12 cellular contexts compared by ENCODE assay signal in genomic region chr2:28102455-28102874, GRCh38.
DNase-seq lines count a peak whose midpoint lies in the region; ATAC-seq and TF ChIP-seq lines count a peak whose summit lies in the region.
"Had no signal": no experiment of that assay in that cellular context is flagged by ENCODE, and none has a peak within 500 bp of the region (broad histone marks: within the 10 kb centered on the region; RNA-seq: fewer than 3 reads in every experiment).

No MANE protein-coding gene starts in this region.

- no peak for TF ChIP-seq CTCF in nephron (IDR thresholded peaks at IDR 0.05; ENCODE audit: unreplicated experiment in 3 of 3)

- H3K27ac Mint-ChIP-seq in nephron (peak overlapping the region in 2 of 3 experiments; percentile 76 to 83), T-helper 17 cell (no peak overlapping the region)
- H3K27ac Mint-ChIP-seq in CD8-positive, alpha-beta memory T cell = no peak overlapping the region
- H3K27ac Mint-ChIP-seq in activated naive CD8-positive, alpha-beta T cell treated with anti-CD3 and anti-CD28 coated beads for 36 hours = no peak overlapping the region
- H3K27ac Mint-ChIP-seq: B cell, GM23338 had no signal

- H3K36me3 Mint-ChIP-seq in nephron (ENCODE audit: low read depth) = no peaks in the 10 kb centered on the region
- H3K36me3 Mint-ChIP-seq in CD8-positive, alpha-beta memory T cell = peaks cover 0 to 1% (median 0%) of the 10 kb centered on the region in 3 donors
- no peaks in the 10 kb centered on the region for H3K36me3 Mint-ChIP-seq in T-helper 17 cell (ENCODE audit: low read depth)
- H3K36me3 Mint-ChIP-seq in activated naive CD8-positive, alpha-beta T cell treated with anti-CD3 and anti-CD28 coated beads for 36 hours = peaks cover 2% of the 10 kb centered on the region

- H3K36me3 ChIP-seq in CD8-positive, alpha-beta memory T cell (ENCODE audit: insufficient read depth, low read length) = no peaks in the 10 kb centered on the region

- peak overlapping the region in 1 of 3 experiments; percentile 24 for H3K4me3 Mint-ChIP-seq in nephron
- H3K4me3 Mint-ChIP-seq in CD8-positive, alpha-beta memory T cell = no peak overlapping the region
- no peak overlapping the region for H3K4me3 Mint-ChIP-seq in T-helper 17 cell
- H3K4me3 Mint-ChIP-seq in activated naive CD8-positive, alpha-beta T cell treated with anti-CD3 and anti-CD28 coated beads for 36 hours = no peak overlapping the region
- H3K4me3 Mint-ChIP-seq: B cell, GM23338 had no signal

- H3K27ac ChIP-seq in CD8-positive, alpha-beta memory T cell (ENCODE audit: low read depth, low read length) = no peak overlapping the region
- H3K27ac ChIP-seq: testis had no signal

- CTCF ChIA-PET in CD8-positive, alpha-beta memory T cell (lab: Charles Lee) = no interaction called here

- DNase-seq in A172 (ENCODE audit: low spot score) (peak; percentile 72), Kasumi-1 (lab: John Stamatoyannopoulos, UW) (peak; percentile 3 to 4), dermis microvascular lymphatic vessel endothelial cell (ENCODE audit: low read depth in 2 of 2) (peak; percentile 64 to 89), inferior parietal cortex (ENCODE audit: extremely low spot score) (no peak), T-helper 17 cell (no peak)
- no peak for DNase-seq in CD8-positive, alpha-beta memory T cell
- DNase-seq in activated naive CD8-positive, alpha-beta T cell treated with anti-CD3 and anti-CD28 coated beads for 36 hours = no peak
- DNase-seq: testis had no signal

- POLR2A ChIA-PET in CD8-positive, alpha-beta memory T cell (lab: Charles Lee) = no interaction called here

- H3K4me1 ChIP-seq in CD8-positive, alpha-beta memory T cell (ENCODE audit: insufficient read depth, low read length) = no peaks in the 10 kb centered on the region
- H3K4me1 ChIP-seq: testis had no signal

- ATAC-seq in T-helper 17 cell = no peak
- ATAC-seq: activated CD4-positive, CD25-positive, alpha-beta regulatory T cell treated with anti-CD3 and anti-CD28 coated beads, Interleukin-2, amount 50 U/mL, for 24 hours; GM23338 had no signal

- H3K9me3 Mint-ChIP-seq in nephron = no peaks in the 10 kb centered on the region
- no peaks in the 10 kb centered on the region for H3K9me3 Mint-ChIP-seq in CD8-positive, alpha-beta memory T cell
- H3K9me3 Mint-ChIP-seq in activated naive CD8-positive, alpha-beta T cell treated with anti-CD3 and anti-CD28 coated beads for 36 hours = no peaks in the 10 kb centered on the region
- H3K9me3 Mint-ChIP-seq: GM23338 had no signal

- H3K9me3 ChIP-seq in CD8-positive, alpha-beta memory T cell (ENCODE audit: low read length) = no peaks in the 10 kb centered on the region
- H3K9me3 ChIP-seq in T-helper 17 cell (ENCODE audit: control insufficient read depth, low read length, poor library complexity, severe bottlenecking) = no peaks in the 10 kb centered on the region
- H3K9me3 ChIP-seq: testis had no signal

- H3K27me3 Mint-ChIP-seq in nephron (ENCODE audit: low read depth) (no peaks in the 10 kb centered on the region), T-helper 17 cell (no peaks in the 10 kb centered on the region)
- no peaks in the 10 kb centered on the region for H3K27me3 Mint-ChIP-seq in CD8-positive, alpha-beta memory T cell
- no peaks in the 10 kb centered on the region for H3K27me3 Mint-ChIP-seq in activated naive CD8-positive, alpha-beta T cell treated with anti-CD3 and anti-CD28 coated beads for 36 hours
- H3K27me3 Mint-ChIP-seq: B cell had no signal

- no peaks in the 10 kb centered on the region for H3K27me3 ChIP-seq in CD8-positive, alpha-beta memory T cell (ENCODE audit: insufficient read depth, low read length, poor library complexity, severe bottlenecking)
- H3K27me3 ChIP-seq: testis had no signal

- H3K4me3 ChIP-seq in CD8-positive, alpha-beta memory T cell (ENCODE audit: low read length) = no peak overlapping the region
- H3K4me3 ChIP-seq: GM23338, testis had no signal

- H3K4me1 Mint-ChIP-seq in nephron = peaks cover 33% of the 10 kb centered on the region
- H3K4me1 Mint-ChIP-seq in CD8-positive, alpha-beta memory T cell = peaks cover 0 to 7% (median 0%) of the 10 kb centered on the region in 3 donors
- H3K4me1 Mint-ChIP-seq in T-helper 17 cell = peaks cover 4% of the 10 kb centered on the region
- H3K4me1 Mint-ChIP-seq in activated naive CD8-positive, alpha-beta T cell treated with anti-CD3 and anti-CD28 coated beads for 36 hours = peaks cover 2% of the 10 kb centered on the region
- H3K4me1 Mint-ChIP-seq: B cell, GM23338 had no signal

Comparison
In these comparisons a context has a peak if more than half of its experiments do, and no peak if none do; other contexts are left out.
1. DNase-seq: peak in A172 (single experiment), Kasumi-1 (2 of 2) and dermis microvascular lymphatic vessel endothelial cell (2 of 2); none in inferior parietal cortex (single experiment), CD8-positive, alpha-beta memory T cell (0 of 5), T-helper 17 cell (0 of 3) and activated naive CD8-positive, alpha-beta T cell treated with anti-CD3 and anti-CD28 coated beads for 36 hours (single experiment).
2. H3K27ac Mint-ChIP-seq: peak in nephron (2 of 3); none in CD8-positive, alpha-beta memory T cell (0 of 8), T-helper 17 cell (single experiment) and activated naive CD8-positive, alpha-beta T cell treated with anti-CD3 and anti-CD28 coated beads for 36 hours (single experiment).